Comparison of ENCODE assay signal across 17 cellular contexts in the genomic region with DNA sequence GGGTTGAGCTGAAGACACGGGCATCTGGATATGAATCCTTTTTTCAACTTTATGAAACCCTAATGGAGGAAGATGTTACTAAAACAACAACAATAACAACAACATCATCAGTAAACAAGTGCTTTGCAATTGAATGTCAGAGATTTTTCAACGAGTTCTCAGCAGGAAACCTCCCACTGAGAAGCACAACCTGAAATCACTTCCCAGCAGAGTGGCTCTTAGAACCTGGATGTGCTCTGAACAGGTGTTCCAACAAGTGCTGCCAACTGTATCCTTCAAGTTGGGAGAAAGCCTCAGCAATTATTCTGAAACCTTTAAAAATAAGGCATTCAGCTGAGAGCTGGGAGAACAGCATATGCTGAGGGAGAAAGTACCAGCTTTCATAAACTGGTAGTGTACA.
A peak's percentile ranks its signal among the peaks of the same experiment; 100 is the strongest.
DNase-seq lines count a peak whose midpoint lies in the region; TF ChIP-seq lines count a peak whose summit lies in the region.
"Had no signal": no experiment of that assay in that cellular context is flagged by ENCODE, and none has a peak within 500 bp of the region (broad histone marks: within the 10 kb centered on the region; RNA-seq: fewer than 3 reads in every experiment).

No MANE protein-coding gene starts in this region.

- DNase-seq in NCI-H524 (lab: John Stamatoyannopoulos, UW) (peak; percentile 14 to 50), NCI-H524 treated with DMSO at 0.1 percent for 48 hours (lab: John Stamatoyannopoulos, UW) (no peak), NCI-H1105 treated with DMSO at 0.1 percent for 48 hours (lab: John Stamatoyannopoulos, UW) (peak; percentile 54), NCI-H345 treated with DMSO at 0.1 percent for 48 hours (lab: John Stamatoyannopoulos, UW; ENCODE audit: unreplicated experiment) (peak; percentile 66), endodermal cell (peak; percentile 47), tibial artery (no peak), vagina (ENCODE audit: extremely low spot score in 2 of 2) (no peak), SHP77 treated with DMSO at 0.1 percent for 48 hours (lab: John Stamatoyannopoulos, UW) (no peak)
- DNase-seq: COR-L47, DND-41, GF-D8, NCI-H2081 treated with DMSO at 0.1 percent for 48 hours, NCI-H526, RPMI8226, T-helper 17 cell had no signal

- no peaks in the 10 kb centered on the region for H3K9me3 Mint-ChIP-seq in endodermal cell

- no peaks in the 10 kb centered on the region for H3K27me3 ChIP-seq in endodermal cell (ENCODE audit: control insufficient read depth, insufficient read depth, low read length, poor library complexity, severe bottlenecking)
- no peaks in the 10 kb centered on the region for H3K27me3 ChIP-seq in tibial artery
- no peaks in the 10 kb centered on the region for H3K27me3 ChIP-seq in vagina

- H3K4me3 Mint-ChIP-seq in endodermal cell, result no peak overlapping the region
- H3K4me3 Mint-ChIP-seq: CD14-positive monocyte, T-helper 17 cell had no signal

- intact Hi-C loops in tibial artery (cut with DNase I; ENCODE audit: low total_unique reads) (no loop called here), vagina (cut with DNase I) (no loop called here)

- no peak overlapping the region for H3K9ac ChIP-seq in endodermal cell (ENCODE audit: extremely low read depth, low read length, poor library complexity, severe bottlenecking)
- H3K9ac ChIP-seq: KMS-11 had no signal

- H3K27ac Mint-ChIP-seq in endodermal cell, result no peak overlapping the region
- H3K27ac Mint-ChIP-seq: CD14-positive monocyte, T-helper 17 cell had no signal

- H3K36me3 ChIP-seq in endodermal cell (ENCODE audit: control insufficient read depth, insufficient read depth, low read length) (no peaks in the 10 kb centered on the region), tibial artery (no peaks in the 10 kb centered on the region), vagina (no peaks in the 10 kb centered on the region)

- peaks cover 11% of the 10 kb centered on the region for H3K4me1 Mint-ChIP-seq in endodermal cell
- H3K4me1 Mint-ChIP-seq: CD14-positive monocyte, T-helper 17 cell had no signal

- H3K9me3 ChIP-seq in endodermal cell (ENCODE audit: control insufficient read depth, low read length) (no peaks in the 10 kb centered on the region), tibial artery (no peaks in the 10 kb centered on the region), vagina (no peaks in the 10 kb centered on the region)

- H3K4me3 ChIP-seq in endodermal cell (ENCODE audit: low read length) (no peak overlapping the region), tibial artery (no peak overlapping the region), vagina (no peak overlapping the region)

- no peaks in the 10 kb centered on the region for H3K36me3 Mint-ChIP-seq in endodermal cell (ENCODE audit: low read depth)
- H3K36me3 Mint-ChIP-seq: CD14-positive monocyte had no signal

- H3K27me3 Mint-ChIP-seq in endodermal cell (ENCODE audit: insufficient read depth), result no peaks in the 10 kb centered on the region
- H3K27me3 Mint-ChIP-seq: T-helper 17 cell had no signal

- TF ChIP-seq POLR2A in vagina (IDR thresholded peaks at IDR 0.05), result no peak

- TF ChIP-seq CTCF in endodermal cell (conservative IDR thresholded peaks at IDR 0.05) (no peak), tibial artery (IDR thresholded peaks at IDR 0.05) (no peak), vagina (IDR thresholded peaks at IDR 0.05) (no peak)

- WGBS in endodermal cell (ENCODE audit: insufficient coverage in 1 of 2, insufficient read length in 1 of 2), 2 experiments, result 50 to 56% methylated on average over 2 of the region's 2 CpGs

- no peak overlapping the region for H3K27ac ChIP-seq in endodermal cell (ENCODE audit: low read depth, low read length)
- H3K27ac ChIP-seq in tibial artery, result no peak overlapping the region
- no peak overlapping the region for H3K27ac ChIP-seq in vagina
- H3K27ac ChIP-seq: KMS-11 had no signal

- no peaks in the 10 kb centered on the region for H3K4me1 ChIP-seq in endodermal cell (ENCODE audit: control insufficient read depth, insufficient read depth, low read length)
- no peaks in the 10 kb centered on the region for H3K4me1 ChIP-seq in tibial artery
- no peaks in the 10 kb centered on the region for H3K4me1 ChIP-seq in vagina

Comparison
In these comparisons a context has a peak if more than half of its experiments do, and no peak if none do; other contexts are left out.
1. DNase-seq: peak in NCI-H524 (2 of 2), NCI-H1105 treated with DMSO at 0.1 percent for 48 hours (single experiment), NCI-H345 treated with DMSO at 0.1 percent for 48 hours (single experiment) and endodermal cell (single experiment); none in NCI-H524 treated with DMSO at 0.1 percent for 48 hours (single experiment), tibial artery (0 of 2), vagina (0 of 2) and SHP77 treated with DMSO at 0.1 percent for 48 hours (single experiment).